18 cellular contexts compared by ENCODE assay signal in genomic region chr13:77720988-77721387, GRCh38. TPM values are rescaled to one million over a fixed set of nuclear protein-coding genes. Genes with fewer than 3 reads are reported as not detected.
DNase-seq lines count a peak whose midpoint lies in the region; ATAC-seq, FAIRE-seq and TF ChIP-seq lines count a peak whose summit lies in the region.
"Had no signal": no experiment of that assay in that cellular context is flagged by ENCODE, and none has a peak within 500 bp of the region (broad histone marks: within the 10 kb centered on the region; RNA-seq: fewer than 3 reads in every experiment).

No MANE protein-coding gene starts in this region.

- no peaks in the 10 kb centered on the region for H3K23me2 ChIP-seq in H9 (ENCODE audit: insufficient read length, low read depth, low read length, poor library complexity, severe bottlenecking)

- H3K23ac ChIP-seq in H9 (ENCODE audit: insufficient read length, low read depth, low read length), result no peak overlapping the region

- no peak overlapping the region for H2BK120ac ChIP-seq in H9 (ENCODE audit: low read depth, low read length, poor library complexity, severe bottlenecking)

- H2AFZ ChIP-seq in H9 (ENCODE audit: low read length), result no peak overlapping the region

- no peak overlapping the region for H3K18ac ChIP-seq in H9 (ENCODE audit: insufficient read length, low read depth, low read length)

- peak overlapping the region; percentile 2 to 38 for H3K27ac Mint-ChIP-seq in stimulated activated naive CD8-positive, alpha-beta T cell treated with anti-CD3 and anti-CD28 coated beads, Interleukin-15, amount 100 ng/mL, for 72 hours
- H3K27ac Mint-ChIP-seq in H9, result peak overlapping the region in 2 of 3 experiments; percentile 62 to 69; a peak in 5 of 7 replicates
- no peak overlapping the region for H3K27ac Mint-ChIP-seq in activated CD4-positive, alpha-beta T cell treated with anti-CD3 and anti-CD28 coated beads, Interleukin-2, amount 10 ng/mL, durations not matched to agents 24 days and 14 days

- TF ChIP-seq CTCF in H9 (conservative IDR thresholded peaks at IDR 0.05) (no peak), bronchial epithelial cell (IDR thresholded peaks at IDR 0.05; ENCODE audit: insufficient read depth, low read length, severe bottlenecking) (no peak)

- H3K9me3 ChIP-seq in H9 (ENCODE audit: control insufficient read depth, low read depth, low read length), result no peaks in the 10 kb centered on the region

- no peaks in the 10 kb centered on the region for H3K27me3 Mint-ChIP-seq in stimulated activated naive CD8-positive, alpha-beta T cell treated with anti-CD3 and anti-CD28 coated beads, Interleukin-15, amount 100 ng/mL, for 72 hours
- H3K27me3 Mint-ChIP-seq in H9 (ENCODE audit: low read depth), result no peaks in the 10 kb centered on the region
- no peaks in the 10 kb centered on the region for H3K27me3 Mint-ChIP-seq in activated CD4-positive, alpha-beta T cell treated with anti-CD3 and anti-CD28 coated beads, Interleukin-2, amount 10 ng/mL, durations not matched to agents 24 days and 14 days
- H3K27me3 Mint-ChIP-seq: CD4-positive, alpha-beta memory T cell had no signal

- H4K8ac ChIP-seq in H9 (replicated peaks; ENCODE audit: insufficient read length, low read depth, low read length), result no peak overlapping the region

- no peaks in the 10 kb centered on the region for H4K20me1 ChIP-seq in H9 (ENCODE audit: control insufficient read depth, insufficient read depth, insufficient read length)

- H4K91ac ChIP-seq in H9 (ENCODE audit: insufficient read length, low read depth, low read length), result no peak overlapping the region

- no peak overlapping the region for H3K9ac ChIP-seq in H9 (ENCODE audit: extremely low read depth, insufficient read length, low read length)

- H2BK20ac ChIP-seq in H9 (ENCODE audit: low read depth, low read length, poor library complexity, severe bottlenecking), result no peak overlapping the region

- H3K4me3 Mint-ChIP-seq in stimulated activated naive CD8-positive, alpha-beta T cell treated with anti-CD3 and anti-CD28 coated beads, Interleukin-15, amount 100 ng/mL, for 72 hours, result no peak overlapping the region
- H3K4me3 Mint-ChIP-seq in H9, result no peak overlapping the region
- no peak overlapping the region for H3K4me3 Mint-ChIP-seq in activated CD4-positive, alpha-beta T cell treated with anti-CD3 and anti-CD28 coated beads, Interleukin-2, amount 10 ng/mL, durations not matched to agents 24 days and 14 days
- H3K4me3 Mint-ChIP-seq: CD4-positive, alpha-beta memory T cell had no signal

- H3K4ac ChIP-seq in H9 (ENCODE audit: low read depth, low read length), result no peak overlapping the region

- no peak overlapping the region for H2BK15ac ChIP-seq in H9 (ENCODE audit: low read depth, low read length)

- H3K36me3 Mint-ChIP-seq in H9 (ENCODE audit: insufficient read depth in 1 of 3, low read depth in 3 of 3), result peaks cover 31 to 38% (median 36%) of the 10 kb centered on the region in 3 experiments
- peaks cover 54% of the 10 kb centered on the region for H3K36me3 Mint-ChIP-seq in activated CD4-positive, alpha-beta T cell treated with anti-CD3 and anti-CD28 coated beads, Interleukin-2, amount 10 ng/mL, durations not matched to agents 24 days and 14 days (ENCODE audit: low read depth)

- no peak overlapping the region for H3K27ac ChIP-seq in H9 (ENCODE audit: insufficient read length, low read depth, low read length)

- no peak overlapping the region for H3T11ph ChIP-seq in H9 (ENCODE audit: low read length)

- no peaks in the 10 kb centered on the region for H3K9me3 Mint-ChIP-seq in stimulated activated naive CD8-positive, alpha-beta T cell treated with anti-CD3 and anti-CD28 coated beads, Interleukin-15, amount 100 ng/mL, for 72 hours
- H3K9me3 Mint-ChIP-seq in H9, result no peaks in the 10 kb centered on the region
- peaks cover 4% of the 10 kb centered on the region for H3K9me3 Mint-ChIP-seq in activated CD4-positive, alpha-beta T cell treated with anti-CD3 and anti-CD28 coated beads, Interleukin-2, amount 10 ng/mL, durations not matched to agents 24 days and 14 days
- H3K9me3 Mint-ChIP-seq: CD4-positive, alpha-beta memory T cell had no signal

- no peaks in the 10 kb centered on the region for H3K79me1 ChIP-seq in H9 (ENCODE audit: insufficient read depth, low read depth, low read length, poor library complexity, severe bottlenecking)

- H3K4me1 ChIP-seq in H9 (ENCODE audit: insufficient read depth, low read length), result no peaks in the 10 kb centered on the region; the same call in 1 of the 2 replicates

- ATAC-seq in stimulated activated naive CD8-positive, alpha-beta T cell treated with anti-CD3 and anti-CD28 coated beads, Interleukin-15, amount 100 ng/mL, for 72 hours, result no peak
- ATAC-seq in stimulated activated naive CD8-positive, alpha-beta T cell treated with anti-CD3 and anti-CD28 coated beads, Interleukin-15, Interleukin-2, amounts not matched to agents 100 U/mL and 50 U/mL, for 24 hours, result no peak
- no peak for ATAC-seq in HG02763 (IDR thresholded peaks at IDR 0.05; ENCODE audit: unreplicated experiment)
- ATAC-seq: HCT116, Panc1, Right ventricle myocardium inferior, SK-N-SH treated with all-trans-retinoic acid at 6 μM for 48 hours had no signal

- no peak overlapping the region for H3K4me2 ChIP-seq in H9 (ENCODE audit: insufficient read depth, insufficient read length, low read length)

- DNase-seq in stimulated activated naive CD8-positive, alpha-beta T cell treated with anti-CD3 and anti-CD28 coated beads, Interleukin-15, amount 100 ng/mL, for 72 hours, result no peak
- no peak for DNase-seq in stimulated activated naive CD8-positive, alpha-beta T cell treated with anti-CD3 and anti-CD28 coated beads, Interleukin-15, Interleukin-2, amounts not matched to agents 100 U/mL and 50 U/mL, for 24 hours
- DNase-seq in H9 (no peak), bronchial epithelial cell (ENCODE audit: low read depth) (no peak), hepatic stellate cell (ENCODE audit: low spot score) (no peak)
- DNase-seq in activated CD4-positive, alpha-beta T cell treated with anti-CD3 and anti-CD28 coated beads, Interleukin-2, amount 10 ng/mL, durations not matched to agents 24 days and 14 days, result no peak
- DNase-seq: AML-193; CD4-positive, alpha-beta memory T cell; DND-41; GF-D8; KG1; NCI-H1105; NCI-H187 had no signal

- H3K4me1 Mint-ChIP-seq in stimulated activated naive CD8-positive, alpha-beta T cell treated with anti-CD3 and anti-CD28 coated beads, Interleukin-15, amount 100 ng/mL, for 72 hours, result peaks cover 54% of the 10 kb centered on the region
- H3K4me1 Mint-ChIP-seq in H9, result peaks cover 40 to 52% of the 10 kb centered on the region in 2 experiments
- H3K4me1 Mint-ChIP-seq in activated CD4-positive, alpha-beta T cell treated with anti-CD3 and anti-CD28 coated beads, Interleukin-2, amount 10 ng/mL, durations not matched to agents 24 days and 14 days, result peaks cover 26% of the 10 kb centered on the region

- H3K14ac ChIP-seq in H9 (ENCODE audit: insufficient read depth, low read length), result no peak overlapping the region

- H3K27me3 ChIP-seq in H9 (ENCODE audit: insufficient read depth, low read length), result no peaks in the 10 kb centered on the region
- no peaks in the 10 kb centered on the region for H3K27me3 ChIP-seq in bronchial epithelial cell (ENCODE audit: control insufficient read depth, insufficient read depth, low read length)

- no peak overlapping the region for H3K4me3 ChIP-seq in bronchial epithelial cell (ENCODE audit: low read depth, low read length)

- H3K36me3 ChIP-seq in bronchial epithelial cell (ENCODE audit: control insufficient read depth, insufficient read depth, low read length), result no peaks in the 10 kb centered on the region

- H3K79me2 ChIP-seq in H9 (ENCODE audit: insufficient read depth, low read length), result peaks cover 4% of the 10 kb centered on the region; the same call in 1 of the 2 replicates

- H2BK12ac ChIP-seq in H9 (ENCODE audit: insufficient read length, low read depth, low read length), result no peak overlapping the region

- H2BK5ac ChIP-seq in H9 (ENCODE audit: insufficient read length, low read length), result no peak overlapping the region

- no peak overlapping the region for H4K5ac ChIP-seq in H9 (ENCODE audit: insufficient read length, low read depth, low read length)

- intact Hi-C loops in activated CD4-positive, alpha-beta T cell treated with anti-CD3 and anti-CD28 coated beads, Interleukin-2, amount 10 ng/mL, durations not matched to agents 24 days and 14 days (cut with micrococcal nuclease), result no loop called here

- no CpG with 5 or more reads among the region's 5 CpGs for WGBS in H9 (ENCODE audit: extremely low coverage, insufficient read length, low lambda C conversion rate)

- no peak overlapping the region for H3K56ac ChIP-seq in H9 (ENCODE audit: insufficient read length, low read depth, low read length)

- FAIRE-seq in bronchial epithelial cell (lab: Jason Lieb, UNC), result peak; percentile 72

- H2AK5ac ChIP-seq in H9 (ENCODE audit: insufficient read length, low read length), result no peak overlapping the region

RNA-seq across cellular contexts. Expression of gene SLAIN1, which starts 23.5 kb away (rescaled TPM):
- total RNA-seq in H9 (2021), result 23.2 and 23.4 TPM in 2 replicates
- total RNA-seq in bronchial epithelial cell, result under 0.01 TPM in 1 of 2 replicates, not detected in the other
- 28.7 and 29.1 TPM in 2 replicates for total RNA-seq in activated CD4-positive, alpha-beta T cell treated with anti-CD3 and anti-CD28 coated beads, Interleukin-2, amount 10 ng/mL, durations not matched to agents 24 days and 14 days

Comparison
In these comparisons a context has a peak if more than half of its experiments do, and no peak if none do; other contexts are left out.
1. RNA of gene SLAIN1, which starts 23.5 kb away (total RNA-seq): 28.7 to 29.1 TPM in activated CD4-positive, alpha-beta T cell treated with anti-CD3 and anti-CD28 coated beads, Interleukin-2, amount 10 ng/mL, durations not matched to agents 24 days and 14 days and 23.2 to 23.4 TPM in H9; under 0.01 TPM in bronchial epithelial cell; every median in the first group is over 10 times any median in the second.